In the genomic region with DNA sequence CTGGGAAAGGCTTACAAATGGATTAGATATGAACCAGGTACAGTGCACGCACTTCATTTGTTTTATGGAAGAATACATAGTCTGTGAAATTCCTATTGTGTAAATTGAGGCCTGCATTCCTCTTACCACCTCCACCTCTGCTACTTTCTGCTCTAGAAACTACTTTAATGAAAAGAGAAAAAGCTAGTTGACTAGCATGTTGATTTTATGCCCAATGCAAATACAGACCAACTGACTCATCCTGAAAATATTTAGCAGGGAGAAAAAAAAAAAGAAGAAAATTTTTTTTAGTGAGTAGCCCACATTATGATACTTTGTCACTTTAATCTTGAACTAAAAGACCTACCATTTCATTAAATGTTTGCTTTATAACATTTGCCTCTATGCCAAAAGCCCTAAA, we compare ENCODE assay signal across 1 cellular context.
TF ChIP-seq lines count a peak whose summit lies in the region.

No MANE protein-coding gene starts in this region.

TF ChIP-seq in A549, 52 proteins besides CTCF, POLR2A, EP300 and RAD21 (continued from another document):
- TF ChIP-seq FOSL2 (IDR thresholded peaks at IDR 0.05): peak; percentile 62; the same call in 1 of the 2 replicates
- peak; percentile 83 for TF ChIP-seq FOSL2 (CRISPR knock-in tag; IDR thresholded peaks at IDR 0.05)
- TF ChIP-seq, protein P1, sequence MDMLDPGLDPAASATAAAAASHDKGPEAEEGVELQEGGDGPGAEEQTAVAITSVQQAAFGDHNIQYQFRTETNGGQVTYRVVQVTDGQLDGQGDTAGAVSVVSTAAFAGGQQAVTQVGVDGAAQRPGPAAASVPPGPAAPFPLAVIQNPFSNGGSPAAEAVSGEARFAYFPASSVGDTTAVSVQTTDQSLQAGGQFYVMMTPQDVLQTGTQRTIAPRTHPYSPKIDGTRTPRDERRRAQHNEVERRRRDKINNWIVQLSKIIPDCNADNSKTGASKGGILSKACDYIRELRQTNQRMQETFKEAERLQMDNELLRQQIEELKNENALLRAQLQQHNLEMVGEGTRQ (IDR thresholded peaks at IDR 0.05): no peak
- peak in 1 of 2 experiments; percentile 28; a peak in 1 of 4 replicates for TF ChIP-seq CEBPB (IDR thresholded peaks at IDR 0.05)
- no peak for TF ChIP-seq NPAS2 (CRISPR knock-in tag; IDR thresholded peaks at IDR 0.05; ENCODE audit: borderline replicate concordance)
- TF ChIP-seq ZC3H11A (IDR thresholded peaks at IDR 0.05): no peak
- no peak for TF ChIP-seq ZSCAN20 (CRISPR knock-in tag; IDR thresholded peaks at IDR 0.05)
- TF ChIP-seq CHD4 (IDR thresholded peaks at IDR 0.05; ENCODE audit: borderline replicate concordance): no peak
- TF ChIP-seq NR3C1 (IDR thresholded peaks at IDR 0.05): no peak
- TF ChIP-seq RNF2 (IDR thresholded peaks at IDR 0.05; ENCODE audit: borderline replicate concordance, low read depth): no peak
- TF ChIP-seq HEYL (CRISPR knock-in tag; IDR thresholded peaks at IDR 0.05): no peak
- TF ChIP-seq SREBF2 (IDR thresholded peaks at IDR 0.05): no peak
- TF ChIP-seq, protein P2, sequence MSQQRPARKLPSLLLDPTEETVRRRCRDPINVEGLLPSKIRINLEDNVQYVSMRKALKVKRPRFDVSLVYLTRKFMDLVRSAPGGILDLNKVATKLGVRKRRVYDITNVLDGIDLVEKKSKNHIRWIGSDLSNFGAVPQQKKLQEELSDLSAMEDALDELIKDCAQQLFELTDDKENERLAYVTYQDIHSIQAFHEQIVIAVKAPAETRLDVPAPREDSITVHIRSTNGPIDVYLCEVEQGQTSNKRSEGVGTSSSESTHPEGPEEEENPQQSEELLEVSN (IDR thresholded peaks at IDR 0.05; ENCODE audit: borderline replicate concordance, low read depth): no peak
- no peak for TF ChIP-seq SMC3 (IDR thresholded peaks at IDR 0.05)
